In genomic region chr16:12737563-12737962, GRCh38 we compare ENCODE assay signal across 23 cellular contexts.
"Had no signal": no experiment of that assay in that cellular context is flagged by ENCODE, and none has a peak within 500 bp of the region (broad histone marks: within the 10 kb centered on the region; RNA-seq: fewer than 3 reads in every experiment).

No MANE protein-coding gene starts in this region.

- H3K4me3 ChIP-seq: SJSA1, SK-N-MC had no signal

- DNase-seq: IMR-90, Kasumi-1, MM.1S, NCI-H1092 treated with DMSO at 0.1 percent for 48 hours, NCI-H1436, NCI-H187, NCI-H2029, NCI-H2081 treated with DMSO at 0.1 percent for 48 hours, NCI-H2171, NCI-H226, NCI-H446, NCI-H510A, NCI-H524 treated with DMSO at 0.1 percent for 48 hours, NCI-H69, NCI-H774, Right ventricle myocardium superior, RPMI8226, SIG-M5 had no signal

- H3K9ac ChIP-seq: KMS-11 had no signal

- H3K4me2 ChIP-seq: KMS-11 had no signal

- H3K36me3 ChIP-seq: SJSA1 had no signal

- H3K27me3 ChIP-seq: SJSA1 had no signal

- H3K27ac ChIP-seq: KMS-11, SJSA1, SK-N-MC had no signal

- ATAC-seq: HepG2 had no signal

- H3K4me1 ChIP-seq: SJSA1 had no signal

- FAIRE-seq: HepG2, RCC 7860 had no signal
